Comparison of ENCODE assay signal across 20 cellular contexts in genomic region chr4:163448541-163449203, GRCh38. TPM values are rescaled to one million over a fixed set of nuclear protein-coding genes. Genes with fewer than 3 reads are reported as not detected.
DNase-seq lines count a peak whose midpoint lies in the region; ATAC-seq and TF ChIP-seq lines count a peak whose summit lies in the region.
"Had no signal": no experiment of that assay in that cellular context is flagged by ENCODE, and none has a peak within 500 bp of the region (broad histone marks: within the 10 kb centered on the region; RNA-seq: fewer than 3 reads in every experiment).

No MANE protein-coding gene starts in this region.

- in situ Hi-C loops in mammary epithelial cell (cut with MboI; ENCODE audit: low sequenced_read_pairs in 2 of 2) = no loop called here

- peaks cover 9% of the 10 kb centered on the region for H3K27me3 Mint-ChIP-seq in activated T-helper 17 cell treated with anti-CD3 and anti-CD28 coated beads, Interleukin-2, amount 50 U/mL, for 72 hours
- H3K27me3 Mint-ChIP-seq: activated naive CD8-positive, alpha-beta T cell treated with anti-CD3 and anti-CD28 coated beads, Interleukin-2, amount 50 U/mL, for 24 hours had no signal

- H3K56ac ChIP-seq in mesendoderm (ENCODE audit: low read length) = no peak overlapping the region

- H3K27ac ChIP-seq in mammary epithelial cell (ENCODE audit: insufficient read depth, low read depth, low read length) (no peak overlapping the region), mesendoderm (ENCODE audit: low read depth, low read length) (no peak overlapping the region), tibial nerve (no peak overlapping the region)
- H3K27ac ChIP-seq: heart left ventricle, HL-60, prostate gland, stomach had no signal

- H3K9ac ChIP-seq in mammary epithelial cell (ENCODE audit: insufficient read depth, low read length) = no peak overlapping the region
- no peak overlapping the region for H3K9ac ChIP-seq in mesendoderm (ENCODE audit: low read length)

- no peak for TF ChIP-seq POLR2A in tibial nerve (IDR thresholded peaks at IDR 0.05)

- no peaks in the 10 kb centered on the region for H3K4me1 Mint-ChIP-seq in activated T-helper 17 cell treated with anti-CD3 and anti-CD28 coated beads, Interleukin-2, amount 50 U/mL, for 72 hours
- H3K4me1 Mint-ChIP-seq: activated naive CD8-positive, alpha-beta T cell treated with anti-CD3 and anti-CD28 coated beads, Interleukin-2, amount 50 U/mL, for 24 hours had no signal

- no peak overlapping the region for H2BK15ac ChIP-seq in mesendoderm (replicated peaks; ENCODE audit: low read depth)

- no TSS peak for BruUV-seq in mammary epithelial cell (replicated peaks; lab: Mats Ljungman, UMichigan)

- H3K27me3 ChIP-seq in MG63 (no peaks in the 10 kb centered on the region), mammary epithelial cell (ENCODE audit: insufficient read depth, low read length) (no peaks in the 10 kb centered on the region), mesendoderm (ENCODE audit: insufficient read depth, low read length, poor library complexity) (no peaks in the 10 kb centered on the region), tibial nerve (no peaks in the 10 kb centered on the region)
- H3K27me3 ChIP-seq: heart left ventricle, stomach had no signal

- no peak overlapping the region for H3K4me2 ChIP-seq in mammary epithelial cell (ENCODE audit: insufficient read depth, low read depth, low read length)
- no peak overlapping the region for H3K4me2 ChIP-seq in mesendoderm (ENCODE audit: low read length)

- H3K4me3 ChIP-seq in MG63 = no peak overlapping the region
- no peak overlapping the region for H3K4me3 ChIP-seq in mammary epithelial cell (replicated peaks in 1 of 3; ENCODE audit: insufficient read depth in 1 of 3, low read depth in 2 of 3, low read length in 3 of 3)
- no peak overlapping the region for H3K4me3 ChIP-seq in mesendoderm (ENCODE audit: low read length)
- no peak overlapping the region for H3K4me3 ChIP-seq in tibial nerve
- H3K4me3 ChIP-seq: heart left ventricle, prostate gland, stomach had no signal

- no peak overlapping the region for H4K5ac ChIP-seq in mesendoderm (ENCODE audit: low read length)

- no peaks in the 10 kb centered on the region for H3K36me3 Mint-ChIP-seq in activated T-helper 17 cell treated with anti-CD3 and anti-CD28 coated beads, Interleukin-2, amount 50 U/mL, for 72 hours (ENCODE audit: low read depth)

- H2BK120ac ChIP-seq in mesendoderm (ENCODE audit: low read depth, low read length) = no peak overlapping the region

- H2BK5ac ChIP-seq in mesendoderm (ENCODE audit: low read length) = no peak overlapping the region

- no peak overlapping the region for H4K8ac ChIP-seq in mesendoderm (ENCODE audit: low read depth, low read length)

- ATAC-seq in activated T-helper 17 cell treated with anti-CD3 and anti-CD28 coated beads, Interleukin-2, amount 50 U/mL, for 72 hours (replicated peaks) = no peak
- ATAC-seq: activated naive CD8-positive, alpha-beta T cell treated with anti-CD3 and anti-CD28 coated beads, Interleukin-2, amount 50 U/mL, for 24 hours; heart left ventricle had no signal

- intact Hi-C loops in mammary epithelial cell (cut with micrococcal nuclease) = no loop called here

- TF ChIP-seq CTCF in mammary epithelial cell (conservative IDR thresholded peaks at IDR 0.05 in 1 of 2, IDR thresholded peaks at IDR 0.05 in 1 of 2; ENCODE audit: extremely low read depth in 1 of 2, insufficient read depth in 1 of 2, low read depth in 1 of 2, low read length in 2 of 2) = no peak
- no peak for TF ChIP-seq CTCF in tibial nerve (IDR thresholded peaks at IDR 0.05)

- H3K23ac ChIP-seq in mesendoderm (ENCODE audit: low read length) = no peak overlapping the region

- no peak overlapping the region for H3K4ac ChIP-seq in mesendoderm (ENCODE audit: low read depth, low read length)

- no peak overlapping the region for H3K18ac ChIP-seq in mesendoderm (ENCODE audit: low read length)

- dilution Hi-C loops in mammary epithelial cell (cut with HindIII; ENCODE audit: low sequenced_read_pairs) = no loop called here

- no peaks in the 10 kb centered on the region for H3K79me2 ChIP-seq in mammary epithelial cell (ENCODE audit: insufficient read depth, low read length)
- H3K79me2 ChIP-seq in mesendoderm (ENCODE audit: control insufficient read depth, insufficient read depth, low read length) = no peaks in the 10 kb centered on the region

- no peak overlapping the region for H3K4me3 Mint-ChIP-seq in activated T-helper 17 cell treated with anti-CD3 and anti-CD28 coated beads, Interleukin-2, amount 50 U/mL, for 72 hours
- H3K4me3 Mint-ChIP-seq: activated naive CD8-positive, alpha-beta T cell treated with anti-CD3 and anti-CD28 coated beads, Interleukin-2, amount 50 U/mL, for 24 hours had no signal

- CTCF ChIA-PET in mammary epithelial cell (lab: Charles Lee; ENCODE audit: low non-redundant PET) = no interaction called here

- peaks cover 8% of the 10 kb centered on the region for H3K4me1 ChIP-seq in mammary epithelial cell (ENCODE audit: insufficient read depth, low read length)
- H3K4me1 ChIP-seq in mesendoderm (ENCODE audit: control insufficient read depth, low read depth, low read length) = no peaks in the 10 kb centered on the region
- H3K4me1 ChIP-seq in tibial nerve = no peaks in the 10 kb centered on the region
- H3K4me1 ChIP-seq: prostate gland, stomach had no signal

- H2AK5ac ChIP-seq in mesendoderm (ENCODE audit: low read length) = no peak overlapping the region

- H3K36me3 ChIP-seq in MG63 (no peaks in the 10 kb centered on the region), mammary epithelial cell (ENCODE audit: insufficient read depth, low read length) (no peaks in the 10 kb centered on the region), mesendoderm (ENCODE audit: control insufficient read depth, insufficient read depth, low read length) (no peaks in the 10 kb centered on the region), tibial nerve (no peaks in the 10 kb centered on the region)
- H3K36me3 ChIP-seq: heart left ventricle, prostate gland, stomach had no signal

- H3K27ac Mint-ChIP-seq in activated T-helper 17 cell treated with anti-CD3 and anti-CD28 coated beads, Interleukin-2, amount 50 U/mL, for 72 hours = no peak overlapping the region
- H3K27ac Mint-ChIP-seq: activated naive CD8-positive, alpha-beta T cell treated with anti-CD3 and anti-CD28 coated beads, Interleukin-2, amount 50 U/mL, for 24 hours had no signal

- no peaks in the 10 kb centered on the region for H4K20me1 ChIP-seq in mammary epithelial cell (ENCODE audit: insufficient read depth, low read length)

- 56% methylated on average over 6 of the region's 6 CpGs for WGBS in mammary epithelial cell (ENCODE audit: low coverage, missing lambda C conversion rate)
- WGBS in mesendoderm (ENCODE audit: extremely low coverage, insufficient coverage, low lambda C conversion rate) = no CpG with 5 or more reads among the region's 6 CpGs
- 63 to 76% methylated on average over 6 of the region's 6 CpGs for WGBS in tibial nerve, 2 donors

- DNase-seq in Daoy (ENCODE audit: low read depth) (peak; percentile 36), MG63 (peak; percentile 46), mammary epithelial cell (peak; percentile 66), mesendoderm (peak; percentile 23), Kasumi-1 (lab: John Stamatoyannopoulos, UW) (no peak), NCI-H1417 (lab: John Stamatoyannopoulos, UW) (no peak), tibial nerve (ENCODE audit: low spot score in 2 of 2) (no peak)
- DNase-seq: activated naive CD8-positive, alpha-beta T cell treated with anti-CD3 and anti-CD28 coated beads, Interleukin-2, amount 50 U/mL, for 24 hours; C1 segment of cervical spinal cord; effector CD8-positive, alpha-beta T cell; GDM1; heart left ventricle; midbrain; NCI-H1092; NCI-H446; RPMI8226; stomach had no signal

- TF ChIP-seq EP300 in tibial nerve (IDR thresholded peaks at IDR 0.05) = no peak

- H3K9me3 Mint-ChIP-seq in activated T-helper 17 cell treated with anti-CD3 and anti-CD28 coated beads, Interleukin-2, amount 50 U/mL, for 72 hours = no peaks in the 10 kb centered on the region
- H3K9me3 Mint-ChIP-seq: activated naive CD8-positive, alpha-beta T cell treated with anti-CD3 and anti-CD28 coated beads, Interleukin-2, amount 50 U/mL, for 24 hours had no signal

- no peaks in the 10 kb centered on the region for H3K9me3 ChIP-seq in MG63
- H3K9me3 ChIP-seq in mammary epithelial cell (replicated peaks; ENCODE audit: insufficient read depth, low read length) = no peaks in the 10 kb centered on the region
- H3K9me3 ChIP-seq in tibial nerve = no peaks in the 10 kb centered on the region
- H3K9me3 ChIP-seq: heart left ventricle, prostate gland, stomach had no signal

- no peak overlapping the region for H2AFZ ChIP-seq in mammary epithelial cell (ENCODE audit: low read depth, low read length)

- H3K79me1 ChIP-seq in mesendoderm (ENCODE audit: low read length) = no peaks in the 10 kb centered on the region

RNA-seq across cellular contexts. Expression of gene TKTL2, which starts 24.9 kb away (rescaled TPM):
- total RNA-seq in Daoy (2014; rRNA removed; shearing (Covaris generic)) = not detected in 2 replicates
- not detected in 2 replicates for total RNA-seq in MG63 (2014; rRNA removed; shearing (Covaris generic); ENCODE audit: low replicate concordance)
- total RNA-seq in mammary epithelial cell = not detected
- not detected for polyA plus RNA-seq in mammary epithelial cell
- not detected for polyA minus RNA-seq in mammary epithelial cell
- not detected for polyA plus RNA-seq in mesendoderm (2013, experiment 1 of 2)
- polyA plus RNA-seq in mesendoderm (2013, experiment 2 of 2) = not detected
- not detected for total RNA-seq in tibial nerve
- not detected for total RNA-seq in activated T-helper 17 cell treated with anti-CD3 and anti-CD28 coated beads, Interleukin-2, amount 50 U/mL, for 72 hours
- total RNA-seq: heart left ventricle had no signal
- polyA plus RNA-seq: heart left ventricle, stomach had no signal

RNA-seq across cellular contexts. Expression of gene TMA16, which starts 45.8 kb away (rescaled TPM):
- total RNA-seq in Daoy (2014; rRNA removed; shearing (Covaris generic)) = 43.2 and 61.6 TPM in 2 replicates
- 51.8 and 86.1 TPM in 2 replicates for total RNA-seq in MG63 (2014; rRNA removed; shearing (Covaris generic); ENCODE audit: low replicate concordance)
- 10 to 100 TPM; 24.0 to 43.9 TPM for total RNA-seq in mammary epithelial cell
- polyA plus RNA-seq in mammary epithelial cell = 17.3 TPM
- polyA minus RNA-seq in mammary epithelial cell = 5.6 TPM
- polyA plus RNA-seq in mesendoderm (2013, experiment 1 of 2) = 106 TPM
- 111 TPM for polyA plus RNA-seq in mesendoderm (2013, experiment 2 of 2)
- total RNA-seq in tibial nerve = 10 to 100 TPM; 14.5 to 39.9 (median 27.2) TPM
- 10 to 100 TPM; 21.7 to 37.7 TPM for total RNA-seq in activated T-helper 17 cell treated with anti-CD3 and anti-CD28 coated beads, Interleukin-2, amount 50 U/mL, for 72 hours

Comparison
In these comparisons a context has a peak if more than half of its experiments do, and no peak if none do; other contexts are left out.
1. DNase-seq: peak in Daoy (single experiment), MG63 (single experiment), mammary epithelial cell (single experiment) and mesendoderm (single experiment); none in Kasumi-1 (0 of 2), NCI-H1417 (0 of 3) and tibial nerve (0 of 2).